8 cellular contexts compared by ENCODE assay signal in the genomic region with DNA sequence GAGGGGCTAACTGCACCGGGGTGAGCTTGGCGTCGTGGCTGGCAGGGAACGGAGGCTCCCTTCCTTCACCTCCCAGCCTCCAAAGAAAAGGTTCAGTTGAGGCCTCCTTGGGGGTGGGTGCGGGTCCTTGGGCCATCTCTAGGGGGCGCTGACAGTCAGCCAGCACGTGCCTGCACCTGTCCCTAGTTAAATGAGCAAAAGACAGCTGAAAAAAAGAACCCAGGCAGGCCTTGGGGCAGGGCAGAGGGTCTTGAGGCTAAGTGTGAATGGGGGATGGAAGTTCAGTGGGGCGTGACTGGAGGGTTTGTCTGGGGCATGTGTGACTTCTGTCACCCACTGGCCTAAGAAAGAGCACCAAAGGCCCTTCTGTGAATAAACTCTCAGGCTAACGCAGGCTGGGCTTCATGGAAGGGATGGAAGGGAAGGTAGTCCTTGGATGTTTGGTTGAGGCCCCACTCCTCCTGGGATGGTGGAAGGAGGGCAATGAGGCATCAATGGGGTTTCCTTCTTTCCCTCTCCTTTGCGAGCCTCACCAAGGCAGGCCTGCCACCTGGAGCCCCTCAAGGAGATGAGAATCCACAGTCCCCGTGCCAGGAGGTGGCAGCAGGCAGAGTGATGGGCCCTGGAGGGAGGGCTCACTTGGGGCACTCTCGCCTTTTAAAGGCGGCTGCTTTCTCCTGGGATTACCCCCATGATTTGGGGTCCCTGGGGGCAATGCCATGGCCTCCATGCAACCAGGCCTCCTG. TPM values are rescaled to one million over a fixed set of nuclear protein-coding genes. Genes with fewer than 3 reads are reported as not detected.
A peak's percentile ranks its signal among the peaks of the same experiment; 100 is the strongest.
DNase-seq lines count a peak whose midpoint lies in the region; ATAC-seq and TF ChIP-seq lines count a peak whose summit lies in the region.

No MANE protein-coding gene starts in this region.

- H3K9me3 Mint-ChIP-seq in CD4-positive, alpha-beta memory T cell, result peaks cover 0 to 3% (median 0%) of the 10 kb centered on the region in 8 donors
- no peaks in the 10 kb centered on the region for H3K9me3 Mint-ChIP-seq in activated T-cell treated with anti-CD3 and anti-CD28 coated beads, Interleukin-2, amount 50 U/mL, for 72 hours
- peaks cover 9% of the 10 kb centered on the region for H3K9me3 Mint-ChIP-seq in glutamatergic neuron (ENCODE audit: unreplicated experiment)

- H3K4me1 Mint-ChIP-seq in CD4-positive, alpha-beta memory T cell, result peaks cover 49 to 85% (median 70%) of the 10 kb centered on the region in 4 donors
- peaks cover 83% of the 10 kb centered on the region for H3K4me1 Mint-ChIP-seq in activated T-cell treated with anti-CD3 and anti-CD28 coated beads, Interleukin-2, amount 50 U/mL, for 72 hours (ENCODE audit: low read depth)
- H3K4me1 Mint-ChIP-seq in glutamatergic neuron (ENCODE audit: low read depth, unreplicated experiment), result no peaks in the 10 kb centered on the region

- peak; percentile 84 for TF ChIP-seq CTCF in NB4 (IDR thresholded peaks at IDR 0.05; ENCODE audit: low read depth, low read length)
- TF ChIP-seq CTCF in glutamatergic neuron (IDR thresholded peaks at IDR 0.05; ENCODE audit: partially characterized antibody, unreplicated experiment), result peak; percentile 54
- TF ChIP-seq CTCF in coronary artery (IDR thresholded peaks at IDR 0.05), result no peak

- peak; percentile 17 to 29 for ATAC-seq in activated T-cell treated with anti-CD3 and anti-CD28 coated beads, Interleukin-2, amount 50 U/mL, for 72 hours (replicated peaks in 1 of 2)
- no peak for ATAC-seq in GM18858 (IDR thresholded peaks at IDR 0.05; ENCODE audit: unreplicated experiment)

- no peaks in the 10 kb centered on the region for H3K36me3 ChIP-seq in CD4-positive, alpha-beta memory T cell (ENCODE audit: insufficient read depth, low read length)

- H3K36me3 Mint-ChIP-seq in CD4-positive, alpha-beta memory T cell, result peaks cover 0 to 9% of the 10 kb centered on the region in 2 donors
- peaks cover 1 to 3% of the 10 kb centered on the region in 2 donors for H3K36me3 Mint-ChIP-seq in activated T-cell treated with anti-CD3 and anti-CD28 coated beads, Interleukin-2, amount 50 U/mL, for 72 hours (ENCODE audit: insufficient read depth in 2 of 2)
- H3K36me3 Mint-ChIP-seq in glutamatergic neuron (ENCODE audit: unreplicated experiment), result peaks cover 8% of the 10 kb centered on the region

- TF ChIP-seq POLR2A in NB4 (IDR thresholded peaks at IDR 0.05; ENCODE audit: extremely low read depth, insufficient read length), result no peak

- peak; percentile 66 to 74 (median 69) for DNase-seq in CD4-positive, alpha-beta memory T cell
- peak; percentile 85 for DNase-seq in NB4 (ENCODE audit: low read depth)
- peak; percentile 77 to 88 for DNase-seq in activated T-cell treated with anti-CD3 and anti-CD28 coated beads, Interleukin-2, amount 50 U/mL, for 72 hours
- no peak for DNase-seq in glutamatergic neuron
- DNase-seq in stimulated activated CD4-positive, alpha-beta T cell treated with anti-CD3 and anti-CD28 coated beads, Interleukin-1b, Interleukin-23, amount 100 ng/mL, for 4 hours (ENCODE audit: low read depth in 2 of 2), result peak; percentile 51 to 54
- no peak for DNase-seq in ecto neural progenitor cell (ENCODE audit: low spot score)
- DNase-seq in coronary artery (ENCODE audit: low spot score), result no peak

- no peaks in the 10 kb centered on the region for H3K27me3 ChIP-seq in CD4-positive, alpha-beta memory T cell (ENCODE audit: insufficient read depth, low read length)

- intact Hi-C loops in CD4-positive, alpha-beta memory T cell (cut with micrococcal nuclease), result loop anchor here (1.0 kb wide), 6 partner anchors 12 to 59 kb away; no protein-coding TSS in a partner anchor

- H3K27me3 Mint-ChIP-seq in CD4-positive, alpha-beta memory T cell, result no peaks in the 10 kb centered on the region
- no peaks in the 10 kb centered on the region for H3K27me3 Mint-ChIP-seq in activated T-cell treated with anti-CD3 and anti-CD28 coated beads, Interleukin-2, amount 50 U/mL, for 72 hours (ENCODE audit: low read depth)
- H3K27me3 Mint-ChIP-seq in glutamatergic neuron (ENCODE audit: unreplicated experiment), result peaks cover 11% of the 10 kb centered on the region

- POLR2A ChIA-PET in CD4-positive, alpha-beta memory T cell (lab: Charles Lee; ENCODE audit: partially characterized antibody), result interaction anchor here (1.0 to 65.0 kb wide), 7 partner anchors 8 to 38 kb away, joined by 3 to 6960 read pairs (median 45); partner anchors contain the start of gene ZFP36L2

- H3K4me1 ChIP-seq in CD4-positive, alpha-beta memory T cell (ENCODE audit: insufficient read depth, low read length), result peaks cover 84% of the 10 kb centered on the region

- H3K27ac ChIP-seq in CD4-positive, alpha-beta memory T cell (ENCODE audit: low read depth, low read length), result peak overlapping the region; percentile 65
- H3K27ac ChIP-seq in coronary artery, result peak overlapping the region in 1 of 2 donors; percentile 70

- H3K4me3 Mint-ChIP-seq in CD4-positive, alpha-beta memory T cell, result peak overlapping the region; percentile 36 to 89 (median 82)
- H3K4me3 Mint-ChIP-seq in activated T-cell treated with anti-CD3 and anti-CD28 coated beads, Interleukin-2, amount 50 U/mL, for 72 hours, result peak overlapping the region; percentile 67 to 84
- no peak overlapping the region for H3K4me3 Mint-ChIP-seq in glutamatergic neuron (ENCODE audit: unreplicated experiment)

- H3K27ac Mint-ChIP-seq in CD4-positive, alpha-beta memory T cell, result peak overlapping the region; percentile 95 to 99 (median 98)
- peak overlapping the region; percentile 67 for H3K27ac Mint-ChIP-seq in activated T-cell treated with anti-CD3 and anti-CD28 coated beads, Interleukin-2, amount 50 U/mL, for 72 hours
- H3K27ac Mint-ChIP-seq in glutamatergic neuron (ENCODE audit: unreplicated experiment), result no peak overlapping the region

- CTCF ChIA-PET in CD4-positive, alpha-beta memory T cell (lab: Charles Lee; ENCODE audit: partially characterized antibody), result interaction anchor here (0.8 to 18.8 kb wide), 10 partner anchors 10 to 256 kb away, joined by 3 to 361 read pairs (median 29); partner anchors contain the start of gene ZFP36L2

- peak overlapping the region in 1 of 2 donors; percentile 42 for H3K4me3 ChIP-seq in CD4-positive, alpha-beta memory T cell (ENCODE audit: low read length in 2 of 2)
- no peak overlapping the region for H3K4me3 ChIP-seq in NB4 (ENCODE audit: low read depth, low read length)
- no peak overlapping the region for H3K4me3 ChIP-seq in coronary artery

- no peaks in the 10 kb centered on the region for H3K9me3 ChIP-seq in CD4-positive, alpha-beta memory T cell (ENCODE audit: control insufficient read depth in 1 of 2, low read length in 2 of 2)

RNA-seq across cellular contexts. Expression of gene ZFP36L2, which starts 56.2 kb away (rescaled TPM):
- 100 to 1,000 TPM; 456 to 464 TPM for total RNA-seq in CD4-positive, alpha-beta memory T cell
- polyA plus RNA-seq in CD4-positive, alpha-beta memory T cell, result 100 to 1,000 TPM; 271 to 523 TPM
- 10 to 100 TPM; 70.8 to 86.4 TPM for total RNA-seq in activated T-cell treated with anti-CD3 and anti-CD28 coated beads, Interleukin-2, amount 50 U/mL, for 72 hours
- total RNA-seq in glutamatergic neuron (ENCODE audit: unreplicated experiment), result 0.88 TPM

Comparison
In these comparisons a context has a peak if more than half of its experiments do, and no peak if none do; other contexts are left out.
1. DNase-seq: peak in CD4-positive, alpha-beta memory T cell (5 of 5), NB4 (single experiment), activated T-cell treated with anti-CD3 and anti-CD28 coated beads, Interleukin-2, amount 50 U/mL, for 72 hours (2 of 2) and stimulated activated CD4-positive, alpha-beta T cell treated with anti-CD3 and anti-CD28 coated beads, Interleukin-1b, Interleukin-23, amount 100 ng/mL, for 4 hours (2 of 2); none in glutamatergic neuron (single experiment), ecto neural progenitor cell (single experiment) and coronary artery (single experiment).
2. RNA of gene ZFP36L2, which starts 56.2 kb away (total RNA-seq): 456 to 464 TPM in CD4-positive, alpha-beta memory T cell and 70.8 to 86.4 TPM in activated T-cell treated with anti-CD3 and anti-CD28 coated beads, Interleukin-2, amount 50 U/mL, for 72 hours; 0.88 TPM in glutamatergic neuron (single experiment); every median in the first group is over 10 times any median in the second.